19 cellular contexts compared by ENCODE assay signal in genomic region chr1:233060595-233060994, GRCh38.
DNase-seq lines count a peak whose midpoint lies in the region; FAIRE-seq and TF ChIP-seq lines count a peak whose summit lies in the region.
"Had no signal": no experiment of that assay in that cellular context is flagged by ENCODE, and none has a peak within 500 bp of the region (broad histone marks: within the 10 kb centered on the region; RNA-seq: fewer than 3 reads in every experiment).

No MANE protein-coding gene starts in this region.

- H3K9ac ChIP-seq in mammary epithelial cell (ENCODE audit: insufficient read depth, low read length): no peak overlapping the region
- H3K9ac ChIP-seq in mesenchymal stem cell (ENCODE audit: low read length): no peak overlapping the region

- H3K18ac ChIP-seq in mesenchymal stem cell (ENCODE audit: low read depth in 1 of 2, low read length in 2 of 2): no peak overlapping the region

- peak overlapping the region; percentile 9 for H2AK5ac ChIP-seq in mesenchymal stem cell (ENCODE audit: low read length, severe bottlenecking)

- dilution Hi-C loops in mammary epithelial cell (cut with HindIII; ENCODE audit: low sequenced_read_pairs): no loop called here

- no peak overlapping the region for H2AFZ ChIP-seq in mammary epithelial cell (ENCODE audit: low read depth, low read length)
- H2AFZ ChIP-seq in mesenchymal stem cell (ENCODE audit: low read depth, low read length): no peak overlapping the region

- H3K27ac ChIP-seq in mammary epithelial cell (ENCODE audit: insufficient read depth, low read depth, low read length) (no peak overlapping the region), breast epithelium (no peak overlapping the region), mesenchymal stem cell (ENCODE audit: low read length, poor library complexity, severe bottlenecking) (no peak overlapping the region)
- H3K27ac ChIP-seq: A549, HL-60, RWPE1, SK-N-MC had no signal

- H3K23ac ChIP-seq in mesenchymal stem cell (ENCODE audit: low read length in 2 of 2): no peak overlapping the region

- no peak overlapping the region for H2BK5ac ChIP-seq in mesenchymal stem cell (ENCODE audit: low read depth, low read length, poor library complexity, severe bottlenecking)

- intact Hi-C loops in mammary epithelial cell (cut with micrococcal nuclease) (no loop called here), breast epithelium (cut with DNase I; ENCODE audit: low total_unique reads) (no loop called here)

- no peaks in the 10 kb centered on the region for H3K79me2 ChIP-seq in mammary epithelial cell (ENCODE audit: insufficient read depth, low read length)

- DNase-seq in mammary epithelial cell (peak; percentile 3), breast epithelium (ENCODE audit: low spot score in 2 of 2) (no peak), cerebellar cortex (ENCODE audit: low spot score) (peak; percentile 2), mesenchymal stem cell (no peak), GM19238 (ENCODE audit: insufficient read length, low spot score) (no peak), frontal cortex (ENCODE audit: low spot score in 2 of 2) (no peak), NCI-H748 (lab: John Stamatoyannopoulos, UW; ENCODE audit: unreplicated experiment) (no peak)
- DNase-seq: EL; KG1; NCI-H1105; NCI-H2171 treated with DMSO at 0.1 percent for 48 hours; NCI-H524 treated with DMSO at 0.1 percent for 48 hours; NK-92 treated with Interleukin-12 subunit alpha and Interleukin-12 subunit beta, amount 100 ng/mL, for 24 hours; SHP77 treated with DMSO at 0.1 percent for 48 hours had no signal

- TF ChIP-seq POLR2A in breast epithelium (IDR thresholded peaks at IDR 0.05): no peak

- no peak overlapping the region for H3K4me2 ChIP-seq in mammary epithelial cell (ENCODE audit: insufficient read depth, low read depth, low read length)
- H3K4me2 ChIP-seq in mesenchymal stem cell (ENCODE audit: low read length, poor library complexity, severe bottlenecking): no peak overlapping the region
- H3K4me2 ChIP-seq: A549 had no signal

- in situ Hi-C loops in mammary epithelial cell (cut with MboI; ENCODE audit: low sequenced_read_pairs in 2 of 2): no loop called here

- 87% methylated on average over 3 of the region's 3 CpGs for WGBS in mammary epithelial cell (ENCODE audit: low coverage, missing lambda C conversion rate)
- 81% methylated on average over 3 of the region's 3 CpGs for WGBS in mesenchymal stem cell

- H4K8ac ChIP-seq in mesenchymal stem cell (ENCODE audit: low read length): no peak overlapping the region

- CTCF ChIA-PET in mammary epithelial cell (lab: Charles Lee; ENCODE audit: low non-redundant PET): no interaction called here

- H3K79me1 ChIP-seq in mesenchymal stem cell (replicated peaks; ENCODE audit: low read length, poor library complexity, severe bottlenecking): peaks cover 1% of the 10 kb centered on the region

- H2BK15ac ChIP-seq in mesenchymal stem cell (ENCODE audit: low read depth, poor library complexity, severe bottlenecking): no peak overlapping the region

- TF ChIP-seq CTCF in mammary epithelial cell (conservative IDR thresholded peaks at IDR 0.05 in 1 of 2, IDR thresholded peaks at IDR 0.05 in 1 of 2; ENCODE audit: extremely low read depth in 1 of 2, insufficient read depth in 1 of 2, low read depth in 1 of 2, low read length in 2 of 2): no peak
- no peak for TF ChIP-seq CTCF in breast epithelium (IDR thresholded peaks at IDR 0.05)

- no peak overlapping the region for H3K4ac ChIP-seq in mesenchymal stem cell (ENCODE audit: low read depth in 1 of 2, low read length in 2 of 2)

- H3K14ac ChIP-seq in mesenchymal stem cell (ENCODE audit: low read length in 2 of 2): no peak overlapping the region

- FAIRE-seq in frontal cortex (lab: Jason Lieb, UNC): no peak
- FAIRE-seq: H54 had no signal

- H2BK12ac ChIP-seq in mesenchymal stem cell (ENCODE audit: low read length in 2 of 2): no peak overlapping the region

- no peaks in the 10 kb centered on the region for H3K4me1 ChIP-seq in mammary epithelial cell (ENCODE audit: insufficient read depth, low read length)
- no peaks in the 10 kb centered on the region for H3K4me1 ChIP-seq in breast epithelium
- peaks cover 4% of the 10 kb centered on the region for H3K4me1 ChIP-seq in mesenchymal stem cell (ENCODE audit: control insufficient read depth, insufficient read depth, low read depth, low read length)
- H3K4me1 ChIP-seq: A549 had no signal

- H3K27me3 ChIP-seq in mammary epithelial cell (ENCODE audit: insufficient read depth, low read length) (no peaks in the 10 kb centered on the region), breast epithelium (no peaks in the 10 kb centered on the region), mesenchymal stem cell (ENCODE audit: control insufficient read depth in 1 of 2, insufficient read depth in 1 of 2, low read length in 2 of 2) (no peaks in the 10 kb centered on the region)

- H4K20me1 ChIP-seq in mammary epithelial cell (ENCODE audit: insufficient read depth, low read length): no peaks in the 10 kb centered on the region

- no peak overlapping the region for H2BK120ac ChIP-seq in mesenchymal stem cell (ENCODE audit: low read depth, low read length)

- H3K9me3 ChIP-seq in mammary epithelial cell (replicated peaks; ENCODE audit: insufficient read depth, low read length): no peaks in the 10 kb centered on the region
- H3K9me3 ChIP-seq in breast epithelium: no peaks in the 10 kb centered on the region
- H3K9me3 ChIP-seq in mesenchymal stem cell (ENCODE audit: control insufficient read depth, low read length): peaks cover 30% of the 10 kb centered on the region
- H3K9me3 ChIP-seq: A549 had no signal

- no TSS peak for BruUV-seq in mammary epithelial cell (replicated peaks; lab: Mats Ljungman, UMichigan)

- no peaks in the 10 kb centered on the region for H3K36me3 ChIP-seq in mammary epithelial cell (ENCODE audit: insufficient read depth, low read length)
- no peaks in the 10 kb centered on the region for H3K36me3 ChIP-seq in breast epithelium
- peaks cover 7 to 39% of the 10 kb centered on the region in 2 experiments for H3K36me3 ChIP-seq in mesenchymal stem cell (ENCODE audit: control insufficient read depth in 1 of 2, insufficient read depth in 2 of 2, low read depth in 1 of 2, low read length in 2 of 2)

- peak overlapping the region; percentile 6 for H4K91ac ChIP-seq in mesenchymal stem cell (ENCODE audit: low read length)

- H3K4me3 ChIP-seq in mammary epithelial cell (replicated peaks in 1 of 3; ENCODE audit: insufficient read depth in 1 of 3, low read depth in 2 of 3, low read length in 3 of 3): no peak overlapping the region
- H3K4me3 ChIP-seq in breast epithelium: no peak overlapping the region
- no peak overlapping the region for H3K4me3 ChIP-seq in mesenchymal stem cell (ENCODE audit: insufficient read depth in 1 of 2, low read depth in 1 of 2, low read length in 2 of 2)
- H3K4me3 ChIP-seq: A549, SK-N-MC had no signal

Comparison
In these comparisons a context has a peak if more than half of its experiments do, and no peak if none do; other contexts are left out.
1. DNase-seq: peak in mammary epithelial cell (single experiment) and cerebellar cortex (single experiment); none in breast epithelium (0 of 2), mesenchymal stem cell (single experiment), GM19238 (single experiment), frontal cortex (0 of 2) and NCI-H748 (single experiment).